8 cellular contexts compared by ENCODE assay signal in genomic region chr11:86743223-86744118, GRCh38. TPM values are rescaled to one million over a fixed set of nuclear protein-coding genes. Genes with fewer than 3 reads are reported as not detected.
DNase-seq lines count a peak whose midpoint lies in the region; TF ChIP-seq lines count a peak whose summit lies in the region.

No MANE protein-coding gene starts in this region.

- peaks cover 0 to 3% of the 10 kb centered on the region in 2 donors for H3K9me3 ChIP-seq in esophagus (ENCODE audit: control insufficient read depth in 2 of 2, insufficient read depth in 1 of 2, low read depth in 1 of 2, low read length in 1 of 2)

- H3K4me1 ChIP-seq in esophagus (ENCODE audit: control insufficient read depth in 2 of 2, insufficient read depth in 2 of 2, low read length in 1 of 2) (peaks cover 0 to 17% of the 10 kb centered on the region in 2 donors), rectal smooth muscle tissue (ENCODE audit: control insufficient read depth, insufficient read depth, low read length) (peaks cover 29% of the 10 kb centered on the region)

- POLR2A ChIA-PET in AG04449 (lab: Yijun Ruan, JAX): interaction anchor here (0.7 to 1.4 kb wide), 3 partner anchors 48 to 259 kb away, joined by 3 to 6 read pairs (median 3); no protein-coding TSS in a partner anchor

- TF ChIP-seq CTCF in AG04449 (IDR thresholded peaks at IDR 0.05; ENCODE audit: insufficient read depth, low read length, missing control alignments) (no peak), HFF-Myc (IDR thresholded peaks at IDR 0.05; ENCODE audit: low read depth, low read length, missing control alignments) (no peak)

- DNase-seq in AG04449 (ENCODE audit: low read depth, low spot score) (peak; percentile 89), HFF-Myc (ENCODE audit: extremely low read depth, low read depth) (peak; percentile 93), T1000 (lab: John Stamatoyannopoulos, UW) (peak; percentile 66), NCI-H1694 treated with DMSO at 0.1 percent for 48 hours (lab: John Stamatoyannopoulos, UW) (no peak), NCI-H2171 (lab: John Stamatoyannopoulos, UW) (no peak), NCI-H2029 treated with DMSO at 0.1 percent for 48 hours (lab: John Stamatoyannopoulos, UW) (no peak)

- H3K9ac ChIP-seq in rectal smooth muscle tissue (ENCODE audit: low read length): no peak overlapping the region

- no peaks in the 10 kb centered on the region for H3K27me3 ChIP-seq in esophagus (ENCODE audit: control insufficient read depth in 1 of 2, insufficient read depth in 2 of 2, low read length in 2 of 2)
- H3K27me3 ChIP-seq in rectal smooth muscle tissue (ENCODE audit: control insufficient read depth, insufficient read depth, low read length): no peaks in the 10 kb centered on the region

- H3K4me3 ChIP-seq in AG04449 (ENCODE audit: low read depth, low read length): no peak overlapping the region
- no peak overlapping the region for H3K4me3 ChIP-seq in HFF-Myc (replicated peaks; ENCODE audit: low read depth, low read length)
- no peak overlapping the region for H3K4me3 ChIP-seq in esophagus (ENCODE audit: low read depth in 1 of 2, low read length in 2 of 2)
- no peak overlapping the region for H3K4me3 ChIP-seq in rectal smooth muscle tissue (ENCODE audit: low read length)

- H3K36me3 ChIP-seq in esophagus (ENCODE audit: control insufficient read depth in 2 of 2, insufficient read depth in 2 of 2, low read length in 1 of 2) (no peaks in the 10 kb centered on the region), rectal smooth muscle tissue (ENCODE audit: control insufficient read depth, insufficient read depth, low read length) (no peaks in the 10 kb centered on the region)

- 40 to 45% methylated on average over 7 of the region's 7 CpGs for WGBS in esophagus, 2 donors

- peak overlapping the region; percentile 63 to 83 for H3K27ac ChIP-seq in esophagus (ENCODE audit: low read depth in 2 of 2, low read length in 1 of 2)
- peak overlapping the region; percentile 90 for H3K27ac ChIP-seq in rectal smooth muscle tissue (ENCODE audit: low read depth, low read length)

- CTCF ChIA-PET in AG04449 (lab: Yijun Ruan, JAX): no interaction called here

RNA-seq across cellular contexts. Expression of gene PRSS23, which starts 56.9 kb away (rescaled TPM):
- 1 to 10 TPM; 1.2 to 5.3 TPM for polyA plus RNA-seq in esophagus

Comparison
In these comparisons a context has a peak if more than half of its experiments do, and no peak if none do; other contexts are left out.
1. DNase-seq: peak in AG04449 (single experiment), HFF-Myc (single experiment) and T1000 (single experiment); none in NCI-H1694 treated with DMSO at 0.1 percent for 48 hours (single experiment), NCI-H2171 (single experiment) and NCI-H2029 treated with DMSO at 0.1 percent for 48 hours (single experiment).